Comparison of ENCODE assay signal across 8 cellular contexts in the genomic region with DNA sequence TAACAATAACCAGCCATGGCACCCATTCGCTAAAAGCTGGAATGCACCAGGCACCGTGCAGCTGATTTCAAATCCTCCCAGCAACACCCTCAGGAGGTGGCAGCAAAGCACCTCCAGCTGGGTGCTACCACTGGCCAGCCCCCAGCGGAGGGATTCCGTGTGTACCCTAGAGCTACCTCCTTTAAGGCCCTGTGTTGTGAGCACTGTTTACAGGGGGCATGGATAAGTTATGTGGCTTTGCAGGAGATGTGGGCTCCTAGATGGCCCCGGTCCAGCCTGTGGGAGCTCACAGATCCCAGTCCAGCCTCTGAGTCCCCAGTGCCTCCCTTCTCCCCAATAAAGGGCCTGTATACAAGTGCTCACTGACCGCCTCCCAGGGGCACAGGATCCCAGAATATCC. TPM values are rescaled to one million over a fixed set of nuclear protein-coding genes. Genes with fewer than 3 reads are reported as not detected.
DNase-seq lines count a peak whose midpoint lies in the region; ATAC-seq and TF ChIP-seq lines count a peak whose summit lies in the region.

No MANE protein-coding gene starts in this region.

- H3K56ac ChIP-seq in H9 (ENCODE audit: insufficient read length, low read depth, low read length) = no peak overlapping the region

- H2AK5ac ChIP-seq in H9 (ENCODE audit: insufficient read length, low read length) = no peak overlapping the region

- no peak overlapping the region for H3K23ac ChIP-seq in H9 (ENCODE audit: insufficient read length, low read depth, low read length)

- no peak overlapping the region for H2BK15ac ChIP-seq in H9 (ENCODE audit: low read depth, low read length)

- no peaks in the 10 kb centered on the region for H4K20me1 ChIP-seq in H9 (ENCODE audit: control insufficient read depth, insufficient read depth, insufficient read length)

- H3K4me3 Mint-ChIP-seq in H9 = no peak overlapping the region

- no peak overlapping the region for H3T11ph ChIP-seq in H9 (ENCODE audit: low read length)

- WGBS in heart left ventricle, 4 donors = 64 to 77% (median 72%) methylated on average over 5 to 6 of the region's 6 CpGs
- WGBS in H9 (ENCODE audit: extremely low coverage, insufficient read length, low lambda C conversion rate) = no CpG with 5 or more reads among the region's 6 CpGs

- no peak overlapping the region for H3K4me2 ChIP-seq in H9 (ENCODE audit: insufficient read depth, insufficient read length, low read length)

- no peaks in the 10 kb centered on the region for H3K79me2 ChIP-seq in H9 (ENCODE audit: insufficient read depth, low read length)

- ATAC-seq in GM18505 (IDR thresholded peaks at IDR 0.05; ENCODE audit: unreplicated experiment) (peak; percentile 42), HG02840 (IDR thresholded peaks at IDR 0.05; ENCODE audit: low FRiP score, unreplicated experiment) (peak; percentile 42), heart left ventricle (peak; percentile 37 to 53 (median 46))

- no peak for TF ChIP-seq POLR2A in GM18505 (IDR thresholded peaks at IDR 0.05; ENCODE audit: borderline replicate concordance, extremely low read depth, insufficient read depth, insufficient read length)
- no peak for TF ChIP-seq POLR2A in heart left ventricle (IDR thresholded peaks at IDR 0.05)

- peaks cover 0 to 46% (median 25%) of the 10 kb centered on the region in 9 donors for H3K36me3 ChIP-seq in heart left ventricle

- H3K27ac Mint-ChIP-seq in H9 = peak overlapping the region in 1 of 3 experiments; percentile 77; a peak in 1 of 7 replicates

- H3K14ac ChIP-seq in H9 (ENCODE audit: insufficient read depth, low read length) = no peak overlapping the region

- no peaks in the 10 kb centered on the region for H3K9me3 ChIP-seq in heart left ventricle
- H3K9me3 ChIP-seq in H9 (ENCODE audit: control insufficient read depth, low read depth, low read length) = no peaks in the 10 kb centered on the region

- H3K27me3 ChIP-seq in heart left ventricle = no peaks in the 10 kb centered on the region
- no peaks in the 10 kb centered on the region for H3K27me3 ChIP-seq in H9 (ENCODE audit: insufficient read depth, low read length)

- H3K4ac ChIP-seq in H9 (ENCODE audit: low read depth, low read length) = no peak overlapping the region

- H2BK12ac ChIP-seq in H9 (ENCODE audit: insufficient read length, low read depth, low read length) = no peak overlapping the region

- H3K27ac ChIP-seq in heart left ventricle (peak overlapping the region in 11 of 12 donors; percentile 1 to 95 (median 72)), H9 (ENCODE audit: insufficient read length, low read depth, low read length) (no peak overlapping the region)

- peaks cover 0 to 25% (median 13%) of the 10 kb centered on the region in 12 donors for H3K4me1 ChIP-seq in heart left ventricle
- H3K4me1 ChIP-seq in H9 (ENCODE audit: insufficient read depth, low read length) = no peaks in the 10 kb centered on the region

- H2BK120ac ChIP-seq in H9 (ENCODE audit: low read depth, low read length, poor library complexity, severe bottlenecking) = no peak overlapping the region

- no peaks in the 10 kb centered on the region for H3K9me3 Mint-ChIP-seq in H9

- no peaks in the 10 kb centered on the region for H3K79me1 ChIP-seq in H9 (ENCODE audit: insufficient read depth, low read depth, low read length, poor library complexity, severe bottlenecking)

- no peak overlapping the region for H2BK5ac ChIP-seq in H9 (ENCODE audit: insufficient read length, low read length)

- H4K91ac ChIP-seq in H9 (ENCODE audit: insufficient read length, low read depth, low read length) = no peak overlapping the region

- peak overlapping the region in 10 of 12 donors; percentile 24 to 67 (median 40) for H3K4me3 ChIP-seq in heart left ventricle

- H3K4me1 Mint-ChIP-seq in H9 = peaks cover 4% of the 10 kb centered on the region in 2 experiments; a peak in 2 of 4 replicates

- peak in 4 of 12 donors; percentile 11 to 32 (median 23) for TF ChIP-seq CTCF in heart left ventricle (IDR thresholded peaks at IDR 0.05)
- TF ChIP-seq CTCF in H9 (conservative IDR thresholded peaks at IDR 0.05) = no peak

- H3K36me3 Mint-ChIP-seq in H9 (ENCODE audit: insufficient read depth in 1 of 3, low read depth in 3 of 3) = no peaks in the 10 kb centered on the region

- H3K18ac ChIP-seq in H9 (ENCODE audit: insufficient read length, low read depth, low read length) = no peak overlapping the region

- H3K27me3 Mint-ChIP-seq in H9 (ENCODE audit: low read depth) = peaks cover 2% of the 10 kb centered on the region; the same call in 1 of the 2 replicates

- H3K9ac ChIP-seq in H9 (ENCODE audit: extremely low read depth, insufficient read length, low read length) = no peak overlapping the region

- H4K8ac ChIP-seq in H9 (replicated peaks; ENCODE audit: insufficient read length, low read depth, low read length) = no peak overlapping the region

- no peaks in the 10 kb centered on the region for H3K23me2 ChIP-seq in H9 (ENCODE audit: insufficient read length, low read depth, low read length, poor library complexity, severe bottlenecking)

- H2BK20ac ChIP-seq in H9 (ENCODE audit: low read depth, low read length, poor library complexity, severe bottlenecking) = no peak overlapping the region

- H2AFZ ChIP-seq in H9 (ENCODE audit: low read length) = no peak overlapping the region

- peak; percentile 79 for DNase-seq in OCI-M1 (lab: John Stamatoyannopoulos, UW)
- DNase-seq in activated T-helper 1 cell treated with anti-CD3 and anti-CD28 coated beads, Interleukin-2, amount 50 U/mL, for 16 hours (ENCODE audit: low read depth in 1 of 2, low spot score in 1 of 2) = peak; percentile 32 to 33
- no peak for DNase-seq in heart left ventricle
- peak; percentile 37 for DNase-seq in stimulated activated CD4-positive, alpha-beta T cell treated with anti-CD3 and anti-CD28 coated beads, Interleukin-2, amount 100 ng/mL, for 4 hours (ENCODE audit: low read depth)
- no peak for DNase-seq in H9
- DNase-seq in NCI-H128 (lab: John Stamatoyannopoulos, UW; ENCODE audit: unreplicated experiment) = no peak

- intact Hi-C loops in heart left ventricle (cut with DNase I) = no loop called here

- no peak overlapping the region for H4K5ac ChIP-seq in H9 (ENCODE audit: insufficient read length, low read depth, low read length)

RNA-seq across cellular contexts. Expression of gene TNRC18, which starts 27.1 kb away (rescaled TPM):
- 10 to 100 TPM; 23.4 to 66.6 (median 35.4) TPM for total RNA-seq in heart left ventricle
- 10 to 100 TPM; 26.7 to 27.6 TPM for polyA plus RNA-seq in heart left ventricle
- total RNA-seq in H9 (2021) = 21.2 and 21.6 TPM in 2 replicates

Comparison
In these comparisons a context has a peak if more than half of its experiments do, and no peak if none do; other contexts are left out.
1. DNase-seq: peak in OCI-M1 (single experiment), activated T-helper 1 cell treated with anti-CD3 and anti-CD28 coated beads, Interleukin-2, amount 50 U/mL, for 16 hours (2 of 2) and stimulated activated CD4-positive, alpha-beta T cell treated with anti-CD3 and anti-CD28 coated beads, Interleukin-2, amount 100 ng/mL, for 4 hours (single experiment); none in heart left ventricle (0 of 5), H9 (single experiment) and NCI-H128 (single experiment).
2. Peak in every context shown above with its lines, with median percentiles within 50 percentile points of each other: ATAC-seq.